Comparison of ENCODE assay signal across 9 cellular contexts in genomic region chr3:190205739-190206138, GRCh38.
DNase-seq lines count a peak whose midpoint lies in the region; ATAC-seq and TF ChIP-seq lines count a peak whose summit lies in the region.
"Had no signal": no experiment of that assay in that cellular context is flagged by ENCODE, and none has a peak within 500 bp of the region (broad histone marks: within the 10 kb centered on the region; RNA-seq: fewer than 3 reads in every experiment).

No MANE protein-coding gene starts in this region.

- no peak overlapping the region for H3K27ac ChIP-seq in Karpas-422 (ENCODE audit: low read length)
- H3K27ac ChIP-seq in aorta (ENCODE audit: low read depth in 1 of 2, low read length in 2 of 2): no peak overlapping the region

- TF ChIP-seq CTCF in GM06990 (IDR thresholded peaks at IDR 0.05; ENCODE audit: insufficient read depth, low read length, poor library complexity, severe bottlenecking) (no peak), epithelial cell of esophagus (IDR thresholded peaks at IDR 0.05; ENCODE audit: insufficient read depth, low read depth, low read length, missing control alignments) (no peak)

- peaks cover 3% of the 10 kb centered on the region for H3K27me3 Mint-ChIP-seq in T-helper 2 cell treated with Interferon-gamma antibody and Interleukin-4, amounts not matched to agents 5 μg/mL and 100 μg/mL, for 36 hours (ENCODE audit: low read depth)

- H3K27ac Mint-ChIP-seq in T-helper 2 cell treated with Interferon-gamma antibody and Interleukin-4, amounts not matched to agents 5 μg/mL and 100 μg/mL, for 36 hours: no peak overlapping the region
- H3K27ac Mint-ChIP-seq: natural killer cell treated with Interleukin-12 subunit alpha and Interleukin-12 subunit beta and Interleukin-15 and Interleukin-18, amount 100 ng/mL, for 72 hours had no signal

- no peaks in the 10 kb centered on the region for H3K79me2 ChIP-seq in Karpas-422 (ENCODE audit: low read length)

- no peaks in the 10 kb centered on the region; the same call in 1 of the 2 replicates for H3K9me2 ChIP-seq in Karpas-422 (replicated peaks; ENCODE audit: insufficient read depth, low read length)

- DNase-seq in GM06990 (ENCODE audit: extremely low read depth, insufficient read length): peak; percentile 76
- DNase-seq in epithelial cell of esophagus (ENCODE audit: low read depth): peak; percentile 92
- DNase-seq in Karpas-422: no peak
- no peak for DNase-seq in T-helper 2 cell treated with Interferon-gamma antibody and Interleukin-4, amounts not matched to agents 5 μg/mL and 100 μg/mL, for 36 hours (ENCODE audit: low spot score)
- no peak for DNase-seq in pons (ENCODE audit: low spot score)
- no peak for DNase-seq in aorta

- no peak overlapping the region for H3K4me3 ChIP-seq in GM06990 (replicated peaks; ENCODE audit: low read depth, low read length)
- no peak overlapping the region for H3K4me3 ChIP-seq in epithelial cell of esophagus (ENCODE audit: low read length)
- no peak overlapping the region for H3K4me3 ChIP-seq in Karpas-422 (ENCODE audit: low read length)
- H3K4me3 ChIP-seq in aorta (ENCODE audit: low read length in 2 of 2): no peak overlapping the region

- peak; percentile 84 for ATAC-seq in GM21447 (IDR thresholded peaks at IDR 0.05; ENCODE audit: unreplicated experiment)
- peak; percentile 86 for ATAC-seq in HG03460 (IDR thresholded peaks at IDR 0.05; ENCODE audit: unreplicated experiment)
- ATAC-seq in aorta (ENCODE audit: low FRiP score): no peak

- H3K4me2 ChIP-seq in Karpas-422 (ENCODE audit: low read depth, low read length, poor library complexity, severe bottlenecking): no peak overlapping the region

- no peak overlapping the region for H3K4me3 Mint-ChIP-seq in T-helper 2 cell treated with Interferon-gamma antibody and Interleukin-4, amounts not matched to agents 5 μg/mL and 100 μg/mL, for 36 hours
- H3K4me3 Mint-ChIP-seq: natural killer cell treated with Interleukin-12 subunit alpha and Interleukin-12 subunit beta and Interleukin-15 and Interleukin-18, amount 100 ng/mL, for 72 hours had no signal

- WGBS in aorta, 2 donors: 77 to 81% methylated on average over 1 of the region's 1 CpG

- H3K36me3 Mint-ChIP-seq in T-helper 2 cell treated with Interferon-gamma antibody and Interleukin-4, amounts not matched to agents 5 μg/mL and 100 μg/mL, for 36 hours (ENCODE audit: low read depth): no peaks in the 10 kb centered on the region
- H3K36me3 Mint-ChIP-seq: natural killer cell treated with Interleukin-12 subunit alpha and Interleukin-12 subunit beta and Interleukin-15 and Interleukin-18, amount 100 ng/mL, for 72 hours had no signal

- H2AFZ ChIP-seq in Karpas-422 (ENCODE audit: low read length): no peak overlapping the region

- H3K4me1 Mint-ChIP-seq in T-helper 2 cell treated with Interferon-gamma antibody and Interleukin-4, amounts not matched to agents 5 μg/mL and 100 μg/mL, for 36 hours (ENCODE audit: low read depth): peaks cover 9% of the 10 kb centered on the region

- H3K4me1 ChIP-seq in Karpas-422 (ENCODE audit: low read length): no peaks in the 10 kb centered on the region
- H3K4me1 ChIP-seq in aorta (ENCODE audit: control insufficient read depth in 1 of 2, insufficient read depth in 2 of 2, low read length in 2 of 2): no peaks in the 10 kb centered on the region

- H3K27me3 ChIP-seq in GM06990 (replicated peaks; ENCODE audit: control insufficient read depth, insufficient read depth, low read length) (no peaks in the 10 kb centered on the region), Karpas-422 (ENCODE audit: low read length) (no peaks in the 10 kb centered on the region), aorta (ENCODE audit: control insufficient read depth in 1 of 2, insufficient read depth in 2 of 2, low read length in 1 of 2) (no peaks in the 10 kb centered on the region)

- intact Hi-C loops in aorta (cut with DNase I): loop anchor here in 1 of 2 donors (2.0 kb wide), 1 partner anchor 245 kb away; no protein-coding TSS in a partner anchor

- H3K36me3 ChIP-seq in GM06990 (ENCODE audit: control insufficient read depth, insufficient read depth, low read length) (no peaks in the 10 kb centered on the region), Karpas-422 (ENCODE audit: insufficient read depth, low read length) (no peaks in the 10 kb centered on the region), aorta (ENCODE audit: control insufficient read depth in 1 of 2, insufficient read depth in 2 of 2, low read length in 1 of 2) (no peaks in the 10 kb centered on the region)

- no peaks in the 10 kb centered on the region for H3K9me3 Mint-ChIP-seq in T-helper 2 cell treated with Interferon-gamma antibody and Interleukin-4, amounts not matched to agents 5 μg/mL and 100 μg/mL, for 36 hours
- H3K9me3 Mint-ChIP-seq: natural killer cell treated with Interleukin-12 subunit alpha and Interleukin-12 subunit beta and Interleukin-15 and Interleukin-18, amount 100 ng/mL, for 72 hours had no signal

- no peaks in the 10 kb centered on the region for H4K20me1 ChIP-seq in Karpas-422 (ENCODE audit: insufficient read depth, low read depth, low read length)

- H3K9ac ChIP-seq in Karpas-422 (ENCODE audit: low read length): no peak overlapping the region

- H3K9me3 ChIP-seq in Karpas-422 (ENCODE audit: low read length) (no peaks in the 10 kb centered on the region; the same call in none of the 2 replicates), aorta (ENCODE audit: control insufficient read depth, low read length) (no peaks in the 10 kb centered on the region)

Comparison
In these comparisons a context has a peak if more than half of its experiments do, and no peak if none do; other contexts are left out.
1. DNase-seq: peak in GM06990 (single experiment) and epithelial cell of esophagus (single experiment); none in Karpas-422 (single experiment), T-helper 2 cell treated with Interferon-gamma antibody and Interleukin-4, amounts not matched to agents 5 μg/mL and 100 μg/mL, for 36 hours (single experiment), pons (single experiment) and aorta (0 of 2).